In genomic region chr10:132846631-132847415, GRCh38 we compare ENCODE assay signal across 13 cellular contexts.
"Had no signal": no experiment of that assay in that cellular context is flagged by ENCODE, and none has a peak within 500 bp of the region (broad histone marks: within the 10 kb centered on the region; RNA-seq: fewer than 3 reads in every experiment).

No MANE protein-coding gene starts in this region.

- H3K4me1 ChIP-seq: vagina had no signal

- H3K27me3 ChIP-seq: ovary, thyroid gland, vagina had no signal

- H3K27ac ChIP-seq: body of pancreas, ovary, thyroid gland, vagina had no signal

- H3K4me3 ChIP-seq: body of pancreas, ovary, thyroid gland, vagina had no signal

- ATAC-seq: activated T-helper 17 cell treated with anti-CD3 and anti-CD28 coated beads, Interleukin-2, amount 50 U/mL, for 72 hours; body of pancreas had no signal

- H3K9me3 ChIP-seq: thyroid gland, vagina had no signal

- H3K36me3 ChIP-seq: ovary, thyroid gland, vagina had no signal

- DNase-seq: activated CD8-positive, alpha-beta T cell treated with anti-CD3 and anti-CD28 coated beads for 36 hours; activated naive CD4-positive, alpha-beta T cell treated with anti-CD3 and anti-CD28 coated beads, Interleukin-2, amount 10 ng/mL, durations not matched to agents 7 days and 5 days; activated T-cell treated with anti-CD3 and anti-CD28 coated beads for 4 hours; body of pancreas; hypothalamus; mesenchymal stem cell; nephron progenitor cell; stimulated activated CD4-positive, alpha-beta T cell treated with anti-CD3 and anti-CD28 coated beads, Interleukin-15, amount 100 ng/mL, for 24 hours; stimulated activated CD4-positive, alpha-beta T cell treated with anti-CD3 and anti-CD28 coated beads, Interleukin-4, amount 100 ng/mL, for 4 hours; thyroid gland had no signal
